In the genomic region with DNA sequence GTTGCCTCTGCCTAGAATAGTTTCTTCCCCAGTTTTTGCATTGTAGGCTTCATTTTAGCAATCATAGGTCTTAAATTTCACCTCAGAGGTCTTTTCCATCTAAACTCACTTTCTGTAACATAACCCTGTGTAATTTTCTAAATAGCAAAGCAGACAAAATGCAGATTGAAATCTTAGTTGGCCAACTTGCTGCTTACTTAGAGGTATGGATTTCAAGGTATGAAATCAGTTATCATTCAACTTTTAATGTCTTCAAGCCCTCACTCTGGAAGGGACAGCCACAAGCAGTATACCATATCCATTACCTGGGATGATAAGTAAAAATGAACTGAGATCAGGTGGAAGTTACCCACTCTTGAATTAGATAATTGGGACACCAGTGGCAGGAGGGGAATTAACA, we compare ENCODE assay signal across 1 cellular context.
TF ChIP-seq lines count a peak whose summit lies in the region.

No MANE protein-coding gene starts in this region.

TF ChIP-seq in K562, 482 proteins besides CTCF, POLR2A, EP300 and RAD21:
- peak; percentile 78; the same call in 1 of the 2 replicates for TF ChIP-seq POLR2AphosphoS2 (IDR thresholded peaks at IDR 0.05; ENCODE audit: low read length)
- TF ChIP-seq EZH2 (IDR thresholded peaks at IDR 0.05; ENCODE audit: borderline replicate concordance, low read depth, low read length), result no peak
- TF ChIP-seq ARID1B (IDR thresholded peaks at IDR 0.05), result no peak
- no peak for TF ChIP-seq HDGF (IDR thresholded peaks at IDR 0.05)
